In the genomic region with DNA sequence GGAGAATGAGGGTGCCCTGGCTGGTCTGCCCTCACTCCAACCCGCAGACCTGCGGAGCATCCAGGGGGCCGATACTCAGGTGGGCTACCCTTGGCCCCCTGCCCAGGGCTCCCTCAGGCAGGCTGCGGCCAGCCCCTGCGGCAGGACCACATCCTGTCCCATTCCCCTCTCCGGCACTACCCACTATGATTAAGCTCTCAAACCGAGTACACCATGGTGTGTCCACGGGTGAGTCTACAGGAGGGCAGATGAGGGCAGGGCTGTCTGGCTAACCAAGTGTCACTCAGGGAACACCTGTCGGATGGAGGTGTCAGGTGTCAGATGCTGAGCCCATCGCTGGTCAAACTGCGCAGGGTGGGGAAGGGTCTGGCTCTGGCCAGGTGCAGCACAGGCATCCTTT, we compare ENCODE assay signal across 1 cellular context.
TF ChIP-seq lines count a peak whose summit lies in the region.

No MANE protein-coding gene starts in this region.

TF ChIP-seq in GM12878, 131 proteins besides CTCF, POLR2A, EP300 and RAD21:
- TF ChIP-seq, protein P1, sequence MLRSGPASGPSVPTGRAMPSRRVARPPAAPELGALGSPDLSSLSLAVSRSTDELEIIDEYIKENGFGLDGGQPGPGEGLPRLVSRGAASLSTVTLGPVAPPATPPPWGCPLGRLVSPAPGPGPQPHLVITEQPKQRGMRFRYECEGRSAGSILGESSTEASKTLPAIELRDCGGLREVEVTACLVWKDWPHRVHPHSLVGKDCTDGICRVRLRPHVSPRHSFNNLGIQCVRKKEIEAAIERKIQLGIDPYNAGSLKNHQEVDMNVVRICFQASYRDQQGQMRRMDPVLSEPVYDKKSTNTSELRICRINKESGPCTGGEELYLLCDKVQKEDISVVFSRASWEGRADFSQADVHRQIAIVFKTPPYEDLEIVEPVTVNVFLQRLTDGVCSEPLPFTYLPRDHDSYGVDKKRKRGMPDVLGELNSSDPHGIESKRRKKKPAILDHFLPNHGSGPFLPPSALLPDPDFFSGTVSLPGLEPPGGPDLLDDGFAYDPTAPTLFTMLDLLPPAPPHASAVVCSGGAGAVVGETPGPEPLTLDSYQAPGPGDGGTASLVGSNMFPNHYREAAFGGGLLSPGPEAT (IDR thresholded peaks at IDR 0.05; ENCODE audit: low read depth), result no peak
- TF ChIP-seq SPI1 (IDR thresholded peaks at IDR 0.05; ENCODE audit: borderline replicate concordance, insufficient read depth, low read depth, low read length) (no peak), ZBED1 (IDR thresholded peaks at IDR 0.05; ENCODE audit: borderline replicate concordance) (no peak), GATAD2B (conservative IDR thresholded peaks at IDR 0.05; ENCODE audit: low read depth) (no peak), YBX1 (IDR thresholded peaks at IDR 0.05) (no peak), ZNF274 (IDR thresholded peaks at IDR 0.05; ENCODE audit: insufficient read depth, insufficient read length) (no peak), WRNIP1 (IDR thresholded peaks at IDR 0.05; ENCODE audit: borderline replicate concordance, low read depth, low read length) (no peak), ZZZ3 (IDR thresholded peaks at IDR 0.05; ENCODE audit: control insufficient read depth, insufficient read length, low read depth) (no peak), JUNB (IDR thresholded peaks at IDR 0.05) (no peak), ELK1 (IDR thresholded peaks at IDR 0.05; ENCODE audit: low read depth, low read length) (no peak), RB1 (IDR thresholded peaks at IDR 0.05; ENCODE audit: borderline replicate concordance) (no peak), HCFC1 (IDR thresholded peaks at IDR 0.05; ENCODE audit: low read length) (no peak), RELA (IDR thresholded peaks at IDR 0.05; ENCODE audit: borderline replicate concordance, partially characterized antibody) (no peak), STAT1 (conservative IDR thresholded peaks at IDR 0.05) (no peak), POLR2AphosphoS2 (IDR thresholded peaks at IDR 0.05; ENCODE audit: low read depth, low read length) (no peak), YY1 (IDR thresholded peaks at IDR 0.05; ENCODE audit: low read depth, low read length) (no peak), STAT3 (IDR thresholded peaks at IDR 0.05; ENCODE audit: low read depth, low read length) (no peak), TAF1 (IDR thresholded peaks at IDR 0.05; ENCODE audit: borderline replicate concordance, low read depth, low read length) (no peak)
- TF ChIP-seq, protein P2, sequence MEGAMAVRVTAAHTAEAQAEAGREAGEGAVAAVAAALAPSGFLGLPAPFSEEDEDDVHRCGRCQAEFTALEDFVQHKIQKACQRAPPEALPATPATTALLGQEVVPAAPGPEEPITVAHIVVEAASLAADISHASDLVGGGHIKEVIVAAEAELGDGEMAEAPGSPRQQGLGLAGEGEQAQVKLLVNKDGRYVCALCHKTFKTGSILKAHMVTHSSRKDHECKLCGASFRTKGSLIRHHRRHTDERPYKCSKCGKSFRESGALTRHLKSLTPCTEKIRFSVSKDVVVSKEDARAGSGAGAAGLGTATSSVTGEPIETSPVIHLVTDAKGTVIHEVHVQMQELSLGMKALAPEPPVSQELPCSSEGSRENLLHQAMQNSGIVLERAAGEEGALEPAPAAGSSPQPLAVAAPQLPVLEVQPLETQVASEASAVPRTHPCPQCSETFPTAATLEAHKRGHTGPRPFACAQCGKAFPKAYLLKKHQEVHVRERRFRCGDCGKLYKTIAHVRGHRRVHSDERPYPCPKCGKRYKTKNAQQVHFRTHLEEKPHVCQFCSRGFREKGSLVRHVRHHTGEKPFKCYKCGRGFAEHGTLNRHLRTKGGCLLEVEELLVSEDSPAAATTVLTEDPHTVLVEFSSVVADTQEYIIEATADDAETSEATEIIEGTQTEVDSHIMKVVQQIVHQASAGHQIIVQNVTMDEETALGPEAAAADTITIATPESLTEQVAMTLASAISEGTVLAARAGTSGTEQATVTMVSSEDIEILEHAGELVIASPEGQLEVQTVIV (IDR thresholded peaks at IDR 0.05; ENCODE audit: borderline replicate concordance, partially characterized antibody), result no peak
- TF ChIP-seq, protein P3, sequence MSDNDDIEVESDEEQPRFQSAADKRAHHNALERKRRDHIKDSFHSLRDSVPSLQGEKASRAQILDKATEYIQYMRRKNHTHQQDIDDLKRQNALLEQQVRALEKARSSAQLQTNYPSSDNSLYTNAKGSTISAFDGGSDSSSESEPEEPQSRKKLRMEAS (IDR thresholded peaks at IDR 0.05; ENCODE audit: low read depth, low read length), result no peak
